Comparison of ENCODE assay signal across 8 cellular contexts in genomic region chr19:37817180-37817911, GRCh38. TPM values are rescaled to one million over a fixed set of nuclear protein-coding genes. Genes with fewer than 3 reads are reported as not detected.
DNase-seq lines count a peak whose midpoint lies in the region; FAIRE-seq and TF ChIP-seq lines count a peak whose summit lies in the region.

No MANE protein-coding gene starts in this region.

- POLR2A ChIA-PET in Caco-2 (lab: Charles Lee) = no interaction called here

- peak; percentile 64 for FAIRE-seq in islet of Langerhans (lab: Jason Lieb, UNC)

- peak overlapping the region; percentile 25 to 48 (median 41) for H3K4me3 ChIP-seq in skin epidermis
- H3K4me3 ChIP-seq in HAP-1 = no peak overlapping the region
- H3K4me3 ChIP-seq in Caco-2 (ENCODE audit: low read depth, low read length) = no peak overlapping the region

- no TSS peak for BruUV-seq in Caco-2 (replicated peaks; lab: Mats Ljungman, UMichigan)

- H3K4me3 Mint-ChIP-seq in endothelial cell (ENCODE audit: unreplicated experiment) = no peak overlapping the region
- H3K4me3 Mint-ChIP-seq in Caco-2 (ENCODE audit: unreplicated experiment) = no peak overlapping the region

- in situ Hi-C loops in HAP-1 (cut with MboI; ENCODE audit: low sequenced_read_pairs) = no loop called here

- H3K36me3 ChIP-seq in HAP-1 (replicated peaks) (no peaks in the 10 kb centered on the region), Caco-2 (ENCODE audit: control insufficient read depth, insufficient read depth, low read length) (no peaks in the 10 kb centered on the region)

- CTCF ChIA-PET in Caco-2 (lab: Charles Lee) = no interaction called here

- H3K4me1 ChIP-seq in HAP-1 (no peaks in the 10 kb centered on the region), Caco-2 (no peaks in the 10 kb centered on the region)

- DNase-seq in Daoy (ENCODE audit: low read depth) = peak; percentile 35
- DNase-seq in NCI-H82 treated with DMSO at 0.1 percent for 48 hours (lab: John Stamatoyannopoulos, UW; ENCODE audit: unreplicated experiment) = peak; percentile 45
- peak; percentile 76 for DNase-seq in cerebellum (ENCODE audit: low spot score)
- no peak for DNase-seq in HAP-1 (ENCODE audit: low spot score in 2 of 2)
- no peak for DNase-seq in endothelial cell (ENCODE audit: low spot score)
- no peak for DNase-seq in Caco-2

- H3K4me1 Mint-ChIP-seq in endothelial cell (ENCODE audit: unreplicated experiment) = no peaks in the 10 kb centered on the region
- H3K4me1 Mint-ChIP-seq in Caco-2 (ENCODE audit: low read depth, unreplicated experiment) = no peaks in the 10 kb centered on the region

- intact Hi-C loops in Caco-2 (cut with micrococcal nuclease; ENCODE audit: unreplicated experiment) = no loop called here

- H3K27me3 ChIP-seq in HAP-1 (ENCODE audit: low read depth) = no peaks in the 10 kb centered on the region
- no peaks in the 10 kb centered on the region for H3K27me3 ChIP-seq in Caco-2 (replicated peaks; ENCODE audit: control insufficient read depth, insufficient read depth, low read length)

- peak overlapping the region in 7 of 21 experiments; percentile 4 to 66 (median 55) for H3K27ac ChIP-seq in skin epidermis

- H3K9me3 ChIP-seq in HAP-1 = no peaks in the 10 kb centered on the region
- H3K9me3 ChIP-seq in Caco-2 = peaks cover 34% of the 10 kb centered on the region

- H3K9me3 Mint-ChIP-seq in endothelial cell (ENCODE audit: unreplicated experiment) (peaks cover 26% of the 10 kb centered on the region), Caco-2 (ENCODE audit: unreplicated experiment) (peaks cover 9% of the 10 kb centered on the region)

- no peak for TF ChIP-seq CTCF in endothelial cell (IDR thresholded peaks at IDR 0.05; ENCODE audit: unreplicated experiment)
- no peak for TF ChIP-seq CTCF in Caco-2 (IDR thresholded peaks at IDR 0.05; ENCODE audit: insufficient read depth in 1 of 2, low read depth in 1 of 2, low read length in 1 of 2, severe bottlenecking in 1 of 2, unreplicated experiment in 1 of 2)

- H3K36me3 Mint-ChIP-seq in endothelial cell (ENCODE audit: low read depth, unreplicated experiment) (peaks cover 10% of the 10 kb centered on the region), Caco-2 (ENCODE audit: insufficient read depth, unreplicated experiment) (no peaks in the 10 kb centered on the region)

- H3K27me3 Mint-ChIP-seq in endothelial cell (ENCODE audit: unreplicated experiment) = no peaks in the 10 kb centered on the region
- H3K27me3 Mint-ChIP-seq in Caco-2 (ENCODE audit: insufficient read depth, unreplicated experiment) = no peaks in the 10 kb centered on the region

- H3K27ac Mint-ChIP-seq in endothelial cell (ENCODE audit: unreplicated experiment) (no peak overlapping the region), Caco-2 (ENCODE audit: unreplicated experiment) (no peak overlapping the region)

RNA-seq across cellular contexts. Expression of gene ZNF573, which starts 38.0 kb away (rescaled TPM):
- total RNA-seq in Daoy (2014; rRNA removed; shearing (Covaris generic)) = 3.9 and 4.6 TPM in 2 replicates
- 31.0 TPM for total RNA-seq in cerebellum
- total RNA-seq in endothelial cell (ENCODE audit: unreplicated experiment) = 11.3 TPM
- 6.9 and 9.1 TPM in 2 replicates for total RNA-seq in Caco-2 (2022)

Comparison
In these comparisons a context has a peak if more than half of its experiments do, and no peak if none do; other contexts are left out.
1. DNase-seq: peak in Daoy (single experiment), NCI-H82 treated with DMSO at 0.1 percent for 48 hours (single experiment) and cerebellum (single experiment); none in HAP-1 (0 of 2), endothelial cell (single experiment) and Caco-2 (0 of 2).
2. H3K4me3 ChIP-seq: peak in skin epidermis (7 of 7); none in HAP-1 (single experiment) and Caco-2 (single experiment).